8 cellular contexts compared by ENCODE assay signal in the genomic region with DNA sequence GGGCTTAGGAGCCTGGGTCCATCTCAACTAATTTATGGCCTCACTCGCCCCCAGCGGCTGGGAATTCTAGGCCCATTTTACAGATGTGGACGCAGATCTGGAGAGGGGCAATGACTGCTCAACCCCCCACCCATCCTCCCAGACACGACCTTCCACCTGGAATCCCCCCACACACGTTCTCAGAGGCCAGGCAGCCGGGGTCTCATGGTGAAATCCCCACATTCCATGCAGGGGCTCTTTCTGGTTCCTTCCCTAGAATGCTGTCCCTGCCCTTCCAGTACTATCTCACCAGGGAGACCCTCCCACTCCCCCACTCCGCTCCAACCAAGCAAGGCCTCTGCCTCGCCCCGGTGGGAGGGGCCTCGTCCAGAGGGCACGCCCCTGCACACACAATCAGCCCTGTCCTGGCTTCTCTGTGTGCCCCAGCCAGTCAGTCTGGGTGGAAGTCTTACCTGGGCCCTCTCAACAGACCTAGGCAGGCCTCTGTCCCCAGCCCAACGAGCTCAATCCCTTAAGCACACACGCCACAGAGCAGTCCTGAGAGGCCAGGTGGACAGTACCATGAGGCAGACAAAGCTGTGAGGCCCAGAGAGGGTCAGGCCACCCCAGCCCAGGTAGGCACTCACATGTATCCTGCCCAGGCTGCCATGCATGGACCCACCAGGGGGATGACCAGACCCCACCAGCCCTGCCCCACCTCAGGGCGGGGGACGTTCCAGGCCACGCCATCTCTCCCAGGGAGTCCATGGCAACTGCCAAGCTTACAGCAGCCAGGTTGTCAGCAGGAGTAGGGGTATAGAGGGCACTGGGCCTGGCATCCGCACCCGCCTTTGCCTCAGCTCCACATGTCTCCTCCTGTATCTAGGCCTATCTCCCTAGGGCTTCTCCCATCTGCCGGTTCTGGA. TPM values are rescaled to one million over a fixed set of nuclear protein-coding genes. Genes with fewer than 3 reads are reported as not detected.
A peak's percentile ranks its signal among the peaks of the same experiment; 100 is the strongest.
DNase-seq lines count a peak whose midpoint lies in the region; ATAC-seq and TF ChIP-seq lines count a peak whose summit lies in the region.

No MANE protein-coding gene starts in this region.

- no peaks in the 10 kb centered on the region for H3K27me3 ChIP-seq in cardiac muscle cell

- H3K4me3 ChIP-seq in cardiac muscle cell = peak overlapping the region; percentile 59
- H3K4me3 ChIP-seq in skeletal muscle cell (ENCODE audit: low read depth, low read length) = peak overlapping the region; percentile 62

- ATAC-seq in HG02981 (IDR thresholded peaks at IDR 0.05; ENCODE audit: unreplicated experiment) = no peak

- H3K36me3 ChIP-seq in cardiac muscle cell = peaks cover 4% of the 10 kb centered on the region

- peaks cover 3% of the 10 kb centered on the region for H3K4me1 ChIP-seq in cardiac muscle cell (ENCODE audit: low read depth)

- no peak for TF ChIP-seq CTCF in cardiac muscle cell (IDR thresholded peaks at IDR 0.05; ENCODE audit: low read depth, low read length)

- no peaks in the 10 kb centered on the region for H3K9me3 ChIP-seq in cardiac muscle cell (ENCODE audit: low read depth)

- DNase-seq in NCI-H510A treated with DMSO at 0.1 percent for 48 hours (lab: John Stamatoyannopoulos, UW) (peak; percentile 8), NCI-H510A (lab: John Stamatoyannopoulos, UW) (no peak), cardiac muscle cell (ENCODE audit: low read depth in 1 of 2, low spot score in 1 of 2) (peak; percentile 29 to 88), skeletal muscle cell (ENCODE audit: low read depth) (no peak), D341Med (ENCODE audit: low spot score) (no peak), RPMI8226 (no peak)
- DNase-seq in activated CD4-positive, alpha-beta T cell treated with anti-CD3 and anti-CD28 coated beads, Interleukin-2, amount 50 U/mL, for 48 hours = peak; percentile 37 to 39

- peak overlapping the region; percentile 48 for H3K27ac ChIP-seq in cardiac muscle cell

RNA-seq across cellular contexts. Expression of a gene that starts 1.3 kb away (rescaled TPM):
- 78.9 and 99.9 TPM in 2 replicates for total RNA-seq in cardiac muscle cell
- 93.1 and 101 TPM in 2 replicates for polyA plus RNA-seq in cardiac muscle cell

Comparison
In these comparisons a context has a peak if more than half of its experiments do, and no peak if none do; other contexts are left out.
1. DNase-seq: peak in NCI-H510A treated with DMSO at 0.1 percent for 48 hours (single experiment), activated CD4-positive, alpha-beta T cell treated with anti-CD3 and anti-CD28 coated beads, Interleukin-2, amount 50 U/mL, for 48 hours (2 of 2) and cardiac muscle cell (2 of 2); none in NCI-H510A (single experiment), skeletal muscle cell (single experiment), D341Med (single experiment) and RPMI8226 (single experiment).